In the genomic region with DNA sequence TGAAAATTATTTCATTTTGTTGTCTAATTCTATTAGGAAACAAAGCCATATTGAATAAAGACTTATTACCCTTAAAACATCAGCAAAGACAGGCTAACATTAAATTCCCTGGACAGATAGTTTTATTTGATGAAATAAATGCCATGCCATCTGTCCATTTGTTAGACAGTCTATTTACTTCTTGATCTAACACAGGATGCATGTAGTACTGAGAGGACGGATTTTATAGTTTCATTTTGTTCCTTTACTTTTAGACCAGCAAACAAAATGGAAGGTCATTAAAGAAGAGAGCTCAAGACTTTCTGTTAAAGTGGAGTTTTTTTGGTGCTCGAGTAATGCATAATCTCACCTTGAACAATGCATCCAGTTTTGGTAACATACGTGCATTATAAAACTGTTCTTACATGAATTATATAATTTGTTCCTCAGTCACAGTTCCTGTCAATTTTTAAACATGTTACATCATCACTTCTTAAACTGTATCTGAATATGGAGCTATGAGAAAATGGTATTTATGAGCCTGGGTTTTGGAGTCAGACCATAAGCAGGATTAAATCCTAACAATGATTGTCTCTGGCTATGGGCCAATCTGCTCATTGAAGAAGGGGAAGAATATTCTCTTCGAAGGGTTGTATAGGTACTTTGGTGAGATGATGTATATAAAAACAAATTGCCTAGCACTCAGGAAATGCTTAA, we compare ENCODE assay signal across 24 cellular contexts. TPM values are rescaled to one million over a fixed set of nuclear protein-coding genes. Genes with fewer than 3 reads are reported as not detected.
"Had no signal": no experiment of that assay in that cellular context is flagged by ENCODE, and none has a peak within 500 bp of the region (broad histone marks: within the 10 kb centered on the region; RNA-seq: fewer than 3 reads in every experiment).

No MANE protein-coding gene starts in this region.

- H3K36me3 Mint-ChIP-seq: naive B cell; stimulated activated effector memory CD8-positive, alpha-beta T cell treated with anti-CD3 and anti-CD28 coated beads, Interleukin-12 subunit alpha, Interleukin-12 subunit beta, amount 100 ng/mL, for 72 hours had no signal

- H3K27ac Mint-ChIP-seq: endodermal cell; naive B cell; nephron; progenitor cell of endocrine pancreas; stimulated activated effector memory CD8-positive, alpha-beta T cell treated with anti-CD3 and anti-CD28 coated beads, Interleukin-12 subunit alpha, Interleukin-12 subunit beta, amount 100 ng/mL, for 72 hours had no signal

- H3K4me3 ChIP-seq: colonic mucosa, heart left ventricle, left ventricle myocardium inferior, lung, pancreas, suprapubic skin, tibial artery, upper lobe of right lung, vagina had no signal

- H3K27ac ChIP-seq: colonic mucosa, heart left ventricle, left ventricle myocardium inferior, pancreas, suprapubic skin, tibial artery, upper lobe of right lung, vagina had no signal

- H3K27me3 Mint-ChIP-seq: naive B cell, progenitor cell of endocrine pancreas had no signal

- ATAC-seq: heart left ventricle; pancreas; right cardiac atrium; stimulated activated effector memory CD8-positive, alpha-beta T cell treated with anti-CD3 and anti-CD28 coated beads, Interleukin-12 subunit alpha, Interleukin-12 subunit beta, amount 100 ng/mL, for 72 hours; stimulated activated naive CD8-positive, alpha-beta T cell treated with anti-CD3 and anti-CD28 coated beads, Interleukin-15, Interleukin-2, amounts not matched to agents 100 U/mL and 50 U/mL, for 24 hours; upper lobe of right lung had no signal

- DNase-seq: colonic mucosa; dermis blood vessel endothelial cell; endodermal cell; foreskin melanocyte; heart left ventricle; left ventricle myocardium inferior; mesenchymal stem cell; naive B cell; occipital lobe; pancreas; right cardiac atrium; stimulated activated CD4-positive, alpha-beta T cell treated with anti-CD3 and anti-CD28 coated beads, Interleukin-4, amount 100 ng/mL, for 1 hour; stimulated activated CD8-positive, alpha-beta memory T cell treated with anti-CD3 and anti-CD28 coated beads, Interleukin-4, amount 100 ng/mL, for 48 hours; stimulated activated naive CD8-positive, alpha-beta T cell treated with anti-CD3 and anti-CD28 coated beads, Interleukin-15, Interleukin-2, amounts not matched to agents 100 U/mL and 50 U/mL, for 24 hours; tibial artery; upper lobe of right lung had no signal

- H3K4me1 Mint-ChIP-seq: naive B cell; nephron; stimulated activated effector memory CD8-positive, alpha-beta T cell treated with anti-CD3 and anti-CD28 coated beads, Interleukin-12 subunit alpha, Interleukin-12 subunit beta, amount 100 ng/mL, for 72 hours had no signal

- H3K9me3 Mint-ChIP-seq: endodermal cell; nephron; stimulated activated effector memory CD8-positive, alpha-beta T cell treated with anti-CD3 and anti-CD28 coated beads, Interleukin-12 subunit alpha, Interleukin-12 subunit beta, amount 100 ng/mL, for 72 hours had no signal

- H3K4me3 Mint-ChIP-seq: endodermal cell; naive B cell; nephron; stimulated activated effector memory CD8-positive, alpha-beta T cell treated with anti-CD3 and anti-CD28 coated beads, Interleukin-12 subunit alpha, Interleukin-12 subunit beta, amount 100 ng/mL, for 72 hours had no signal

RNA-seq across cellular contexts. Expression of gene RFX6, which starts 46.0 kb away (rescaled TPM):
- total RNA-seq: dermis blood vessel endothelial cell, endothelial cell of umbilical vein, glomerular endothelial cell, heart left ventricle, left ventricle myocardium inferior, occipital lobe, right cardiac atrium, suprapubic skin, upper lobe of right lung, vagina had no signal
